ENCODE assay signal across 10 cellular contexts in genomic region chr2:66437055-66437454, GRCh38. TPM values are rescaled to one million over a fixed set of nuclear protein-coding genes. Genes with fewer than 3 reads are reported as not detected.
DNase-seq lines count a peak whose midpoint lies in the region; ATAC-seq, FAIRE-seq and TF ChIP-seq lines count a peak whose summit lies in the region.
"Had no signal": no experiment of that assay in that cellular context is flagged by ENCODE, and none has a peak within 500 bp of the region (broad histone marks: within the 10 kb centered on the region; RNA-seq: fewer than 3 reads in every experiment).

No MANE protein-coding gene starts in this region.

- FAIRE-seq in pancreas (lab: Jason Lieb, UNC) (no peak), urothelium cell line (lab: Jason Lieb, UNC) (no peak)

- H3K27ac ChIP-seq in PC-9 (no peak overlapping the region), pancreas (peak overlapping the region; percentile 87 to 99 (median 92))
- H3K27ac ChIP-seq: VCaP had no signal

- POLR2A ChIA-PET in PC-9 (lab: Charles Lee; ENCODE audit: unreplicated experiment), result no interaction called here

- intact Hi-C loops in PC-9 (cut with micrococcal nuclease; ENCODE audit: unreplicated experiment) (no loop called here), pancreas (cut with DNase I) (loop anchor here in 1 of 3 donors (5.0 to 10.0 kb wide), 2 partner anchors 140 to 778 kb away; no protein-coding TSS in a partner anchor)

- H3K4me1 ChIP-seq in PC-9 (replicated peaks; ENCODE audit: insufficient read depth) (peaks cover 13% of the 10 kb centered on the region), pancreas (no peaks in the 10 kb centered on the region)

- H3K79me2 ChIP-seq in PC-9 (ENCODE audit: low read depth), result no peaks in the 10 kb centered on the region

- H3K36me3 ChIP-seq in PC-9 (ENCODE audit: low read depth) (no peaks in the 10 kb centered on the region), pancreas (no peaks in the 10 kb centered on the region)

- ATAC-seq in pancreas (no peak), GM21447 (IDR thresholded peaks at IDR 0.05; ENCODE audit: unreplicated experiment) (no peak)

- CTCF ChIA-PET in PC-9 (lab: Charles Lee), result no interaction called here

- WGBS in pancreas, 2 donors, result 2 to 3% methylated on average over 8 of the region's 8 CpGs

- no peaks in the 10 kb centered on the region for H4K20me1 ChIP-seq in PC-9 (ENCODE audit: insufficient read depth)

- H3F3A ChIP-seq in PC-9 (ENCODE audit: insufficient read depth, low read depth), result peaks cover 6% of the 10 kb centered on the region

- H3K4me2 ChIP-seq in PC-9, result peak overlapping the region; percentile 99

- BruUV-seq in PC-9 (replicated peaks; lab: Mats Ljungman, UMichigan), result no TSS peak

- DNase-seq in AG09309 (ENCODE audit: low read depth) (no peak), PC-9 (no peak), fibroblast of mammary gland (ENCODE audit: low read depth) (peak; percentile 52), pancreas (no peak), NCI-H1092 (lab: John Stamatoyannopoulos, UW) (no peak), urothelium cell line (ENCODE audit: low spot score) (no peak), COLO829 (ENCODE audit: low spot score) (no peak)
- DNase-seq: DND-41 had no signal

- H3K27me3 ChIP-seq in PC-9 (ENCODE audit: insufficient read depth, low read depth), result no peaks in the 10 kb centered on the region
- H3K27me3 ChIP-seq in pancreas, result no peaks in the 10 kb centered on the region

- H3K9me2 ChIP-seq in PC-9 (ENCODE audit: insufficient read depth), result no peaks in the 10 kb centered on the region

- H3K4me3 ChIP-seq in AG09309 (ENCODE audit: control insufficient read depth, low read depth, low read length), result peak overlapping the region; percentile 96
- H3K4me3 ChIP-seq in PC-9, result peak overlapping the region; percentile 72; the same call in 1 of the 2 replicates
- peak overlapping the region; percentile 74 for H3K4me3 ChIP-seq in fibroblast of mammary gland (ENCODE audit: control insufficient read depth, low read depth, low read length)
- peak overlapping the region; percentile 43 to 74 (median 66) for H3K4me3 ChIP-seq in pancreas

- TF ChIP-seq CTCF in AG09309 (IDR thresholded peaks at IDR 0.05; ENCODE audit: control insufficient read depth, insufficient read depth, low read depth, low read length, missing control alignments) (no peak), PC-9 (conservative IDR thresholded peaks at IDR 0.05) (no peak), fibroblast of mammary gland (conservative IDR thresholded peaks at IDR 0.05; ENCODE audit: control insufficient read depth, insufficient read depth, low read depth, low read length) (no peak), pancreas (IDR thresholded peaks at IDR 0.05) (no peak)

- H3K9me3 ChIP-seq in PC-9 (ENCODE audit: insufficient read depth, low read depth), result no peaks in the 10 kb centered on the region
- H3K9me3 ChIP-seq in pancreas, result no peaks in the 10 kb centered on the region

- H2AFZ ChIP-seq in PC-9, result no peak overlapping the region

RNA-seq across cellular contexts. Expression of gene MEIS1, which starts 2.1 kb away (rescaled TPM):
- total RNA-seq in PC-9 (2021) (5.4 and 9.1 TPM in 2 replicates), pancreas (100 to 1,000 TPM in 1 of 6 donors, 10 to 100 TPM in 5; 48.6 to 129 (median 60.3) TPM)
- polyA plus RNA-seq in pancreas, result 10 to 100 TPM; 41.3 to 57.7 TPM
